Comparison of ENCODE assay signal across 21 cellular contexts in genomic region chr15:48185527-48185926, GRCh38. TPM values are rescaled to one million over a fixed set of nuclear protein-coding genes. Genes with fewer than 3 reads are reported as not detected.
DNase-seq lines count a peak whose midpoint lies in the region; ATAC-seq, FAIRE-seq and TF ChIP-seq lines count a peak whose summit lies in the region.
"Had no signal": no experiment of that assay in that cellular context is flagged by ENCODE, and none has a peak within 500 bp of the region (broad histone marks: within the 10 kb centered on the region; RNA-seq: fewer than 3 reads in every experiment).

No MANE protein-coding gene starts in this region.

- no peaks in the 10 kb centered on the region for H3K9me1 ChIP-seq in IMR-90 (ENCODE audit: insufficient read depth, low read length)
- H3K9me1 ChIP-seq in K562 (ENCODE audit: control insufficient read depth, insufficient read depth, low read length): no peaks in the 10 kb centered on the region

- no peaks in the 10 kb centered on the region for H4K20me1 ChIP-seq in IMR-90 (ENCODE audit: insufficient read depth, low read length)
- H4K20me1 ChIP-seq in K562 (replicated peaks; ENCODE audit: control insufficient read depth, insufficient read depth, low read length): no peaks in the 10 kb centered on the region

- no peak overlapping the region for H3K4me2 ChIP-seq in IMR-90 (ENCODE audit: low read depth, low read length)
- no peak overlapping the region for H3K4me2 ChIP-seq in K562 (ENCODE audit: insufficient read depth, low read length)
- H3K4me2 ChIP-seq: GM23338 had no signal

- in situ Hi-C loops in IMR-90 (cut with MboI; ENCODE audit: low sequenced_read_pairs) (no loop called here), K562 (cut with MboI) (no loop called here), HAP-1 (cut with MboI; ENCODE audit: low sequenced_read_pairs) (no loop called here)

- no peak overlapping the region for H2BK5ac ChIP-seq in IMR-90 (ENCODE audit: low read depth, low read length, poor library complexity, severe bottlenecking)

- H2BK20ac ChIP-seq in IMR-90 (ENCODE audit: low read depth, low read length): no peak overlapping the region

- dilution Hi-C loops in IMR-90 (cut with HindIII; ENCODE audit: low sequenced_read_pairs, unreplicated experiment): no loop called here

- no peak for TF ChIP-seq EP300 in K562 (IDR thresholded peaks at IDR 0.05; ENCODE audit: low read length)

- WGBS in IMR-90 (ENCODE audit: extremely low coverage in 2 of 2, insufficient read length in 1 of 2), 2 experiments: no CpG with 5 or more reads among the region's 3 CpGs
- 0% methylated on average over 3 of the region's 3 CpGs for WGBS in K562 (ENCODE audit: insufficient coverage, low coverage, missing lambda C conversion rate)

- no peak overlapping the region for H3K23ac ChIP-seq in IMR-90 (ENCODE audit: low read depth, low read length)

- H3K79me2 ChIP-seq in K562 (ENCODE audit: control insufficient read depth, insufficient read depth, low read length): no peaks in the 10 kb centered on the region

- H3K9ac ChIP-seq in IMR-90 (ENCODE audit: low read depth, low read length) (no peak overlapping the region), K562 (ENCODE audit: insufficient read depth in 1 of 2, low read depth in 2 of 2, low read length in 2 of 2) (no peak overlapping the region)

- CTCF ChIA-PET in IMR-90 (lab: Yijun Ruan, JAX) (no interaction called here), K562 (lab: Yijun Ruan, JAX; ENCODE audit: low intra/inter-chr PET ratio) (no interaction called here)

- no peaks in the 10 kb centered on the region for H3K36me3 ChIP-seq in IMR-90 (ENCODE audit: control insufficient read depth, insufficient read depth, low read length)
- no peaks in the 10 kb centered on the region for H3K36me3 ChIP-seq in K562 (ENCODE audit: control insufficient read depth, insufficient read depth, low read length)
- no peaks in the 10 kb centered on the region for H3K36me3 ChIP-seq in HAP-1 (replicated peaks)

- TF ChIP-seq POLR2A in IMR-90 (IDR thresholded peaks at IDR 0.05; ENCODE audit: low read depth, low read length) (no peak), K562 (conservative IDR thresholded peaks at IDR 0.05) (no peak)

- no peak overlapping the region for H3K56ac ChIP-seq in IMR-90 (ENCODE audit: extremely low read depth, insufficient read depth, low read length)

- no peaks in the 10 kb centered on the region for H3K79me1 ChIP-seq in IMR-90 (ENCODE audit: low read depth in 1 of 2, low read length in 2 of 2)

- FAIRE-seq in D721Med (lab: Jason Lieb, UNC): peak; percentile 6
- no peak for FAIRE-seq in K562 (lab: Jason Lieb, UNC)
- FAIRE-seq: G401.6, GM12892 had no signal

- DNase-seq in D721Med (ENCODE audit: insufficient read length, low spot score) (no peak), IMR-90 (no peak), K562 (ENCODE audit: extremely low read depth in 1 of 4, low spot score in 3 of 4) (no peak), iris pigment epithelial cell (ENCODE audit: low read depth) (peak; percentile 14), HAP-1 (ENCODE audit: low spot score in 2 of 2) (no peak), NOMO-1 (lab: John Stamatoyannopoulos, UW; ENCODE audit: unreplicated experiment in 2 of 2) (no peak)
- DNase-seq: C1 segment of cervical spinal cord; Calu3; CD4-positive, alpha-beta memory T cell; COR-L47; DMS153; DND-41; H9 had no signal

- no peak overlapping the region for H2BK120ac ChIP-seq in IMR-90 (ENCODE audit: low read depth, low read length)

- H2AK5ac ChIP-seq in IMR-90 (ENCODE audit: low read depth, low read length): no peak overlapping the region

- H2AFZ ChIP-seq in IMR-90 (replicated peaks; ENCODE audit: low read length, poor library complexity) (no peak overlapping the region), K562 (ENCODE audit: low read depth, low read length) (no peak overlapping the region)
- H2AFZ ChIP-seq: GM23338 had no signal

- intact Hi-C loops in IMR-90 (cut with micrococcal nuclease) (no loop called here), K562 (cut with micrococcal nuclease) (no loop called here)

- no peak overlapping the region for H4K5ac ChIP-seq in IMR-90 (ENCODE audit: low read depth, low read length)

- no peak overlapping the region for H2AK9ac ChIP-seq in IMR-90 (replicated peaks; ENCODE audit: low read depth, low read length, poor library complexity)

- no peak overlapping the region for H2BK15ac ChIP-seq in IMR-90 (ENCODE audit: low read depth, low read length)

- H3K4me1 ChIP-seq in IMR-90 (ENCODE audit: control insufficient read depth, insufficient read depth, low read length) (no peaks in the 10 kb centered on the region), K562 (replicated peaks in 1 of 2; ENCODE audit: control insufficient read depth in 2 of 2, insufficient read depth in 2 of 2, low read length in 2 of 2) (no peaks in the 10 kb centered on the region), HAP-1 (no peaks in the 10 kb centered on the region)

- no peaks in the 10 kb centered on the region for H3K9me3 ChIP-seq in IMR-90 (ENCODE audit: control insufficient read depth, insufficient read depth, low read length)
- H3K9me3 ChIP-seq in K562 (replicated peaks; ENCODE audit: control insufficient read depth, insufficient read depth, low read depth, low read length): no peaks in the 10 kb centered on the region
- H3K9me3 ChIP-seq in HAP-1: no peaks in the 10 kb centered on the region

- H3K4me3 ChIP-seq in IMR-90 (ENCODE audit: insufficient read depth, low read depth, low read length) (no peak overlapping the region), K562 (no peak overlapping the region), HAP-1 (no peak overlapping the region)
- H3K4me3 ChIP-seq: GM23338 had no signal

- TF ChIP-seq CTCF in D721Med (IDR thresholded peaks at IDR 0.05; ENCODE audit: insufficient read depth, missing control alignments) (no peak), IMR-90 (conservative IDR thresholded peaks at IDR 0.05; ENCODE audit: low read depth, low read length) (no peak), K562 (IDR thresholded peaks at IDR 0.05 in 2 of 3, conservative IDR thresholded peaks at IDR 0.05 in 1 of 3; ENCODE audit: insufficient read depth in 2 of 3, low read depth in 1 of 3, low read length in 3 of 3) (no peak)

- H3K27me3 ChIP-seq in IMR-90 (ENCODE audit: control insufficient read depth, insufficient read depth, low read length) (0 out of 2 replicates have a peak, but pooled peaks cover 2% of the 10 kb centered on the region), K562 (ENCODE audit: control insufficient read depth in 2 of 2, insufficient read depth in 2 of 2, low read length in 2 of 2) (no peaks in the 10 kb centered on the region), HAP-1 (ENCODE audit: low read depth) (peaks cover 11% of the 10 kb centered on the region; the same call in 1 of the 2 replicates)

- no peak overlapping the region for H4K8ac ChIP-seq in IMR-90 (ENCODE audit: low read depth in 2 of 2, low read length in 2 of 2)

- BruUV-seq in IMR-90 (replicated peaks; lab: Mats Ljungman, UMichigan) (no TSS peak), K562 (replicated peaks; lab: Mats Ljungman, UMichigan) (no TSS peak)

- TF ChIP-seq RAD21 in IMR-90 (IDR thresholded peaks at IDR 0.05; ENCODE audit: low read length) (no peak), K562 (CRISPR knock-in tag; conservative IDR thresholded peaks at IDR 0.05 in 1 of 2, IDR thresholded peaks at IDR 0.05 in 1 of 2) (no peak)

- no peak overlapping the region for H3K27ac ChIP-seq in IMR-90 (ENCODE audit: insufficient read depth, low read length)
- no peak overlapping the region for H3K27ac ChIP-seq in K562 (ENCODE audit: extremely low read depth, low read depth, low read length)

- no peak overlapping the region for H3K4ac ChIP-seq in IMR-90 (ENCODE audit: low read depth, low read length)

- ATAC-seq in IMR-90 (ENCODE audit: low read depth) (no peak), K562 (no peak), GM18498 (IDR thresholded peaks at IDR 0.05; ENCODE audit: unreplicated experiment) (no peak)
- ATAC-seq: GM23338 had no signal

- no peak overlapping the region for H4K91ac ChIP-seq in IMR-90 (ENCODE audit: insufficient read depth, low read depth, low read length)

- H3K18ac ChIP-seq in IMR-90 (ENCODE audit: low read depth, low read length): no peak overlapping the region

- POLR2A ChIA-PET in IMR-90 (lab: Charles Lee; ENCODE audit: unreplicated experiment): no interaction called here
- POLR2A ChIA-PET in K562 (lab: Yijun Ruan, JAX): no interaction called here

- H3K14ac ChIP-seq in IMR-90 (replicated peaks; ENCODE audit: low read depth, low read length): no peak overlapping the region

RNA-seq across cellular contexts. Expression of gene CTXN2, which starts 5.9 kb away (rescaled TPM):
- total RNA-seq in IMR-90 (2012; rRNA removed) (not detected in 2 replicates), K562 (2014; rRNA removed) (not detected in 2 replicates), K562 (2014; rRNA removed; fragmentation: Illumina TruSeq; extraction: Trizol) (not detected in 2 replicates), K562 (2015; rRNA removed; fragmentation: Illumina TruSeq; extraction: Trizol) (not detected in 2 replicates), K562 (2021) (not detected in 2 replicates)
- polyA plus RNA-seq in IMR-90 (2012; rRNA removed) (not detected in 2 replicates), K562 (2011; rRNA removed) (not detected in 2 replicates), K562 (2014; fragmentation: Illumina TruSeq; extraction: Trizol) (not detected in 2 replicates), K562 (2014; fragmentation: Nextera tagmentation; extraction: Ambion mirVana) (not detected), K562 (2014; rRNA removed) (not detected in 2 replicates)
- polyA plus RNA-seq in IMR-90 (2012; cell fraction: cytosol; rRNA removed): not detected in 2 replicates
- polyA plus RNA-seq in IMR-90 (2012; cell fraction: nucleus; rRNA removed; ENCODE audit: low replicate concordance): not detected in 2 replicates
- total RNA-seq in K562 (2011; cell fraction: chromatin; rRNA removed; ENCODE audit: low replicate concordance): not detected in 2 replicates
- total RNA-seq in K562 (2011; cell fraction: nucleolus; rRNA removed): not detected in 2 replicates
- not detected in 2 replicates for total RNA-seq in K562 (2011; cell fraction: nucleoplasm; rRNA removed)
- polyA plus RNA-seq in K562 (2011; cell fraction: cytosol; rRNA removed): not detected in 2 replicates
- polyA plus RNA-seq in K562 (2011; cell fraction: nucleus; rRNA removed): not detected in 2 replicates
- polyA plus RNA-seq in K562 (2012): not detected in 2 replicates
- not detected in 2 replicates for polyA minus RNA-seq in K562 (2011; rRNA and poly(A)+ RNA removed)
- polyA minus RNA-seq in K562 (2011; cell fraction: cytosol; rRNA and poly(A)+ RNA removed): not detected in 2 replicates
- polyA minus RNA-seq in K562 (2011; cell fraction: nucleus; rRNA and poly(A)+ RNA removed): not detected in 2 replicates
- total RNA-seq: A172; A673; Calu3; CD4-positive, alpha-beta memory T cell; GM23338; H4 had no signal
- polyA plus RNA-seq: BJ; CD4-positive, alpha-beta memory T cell had no signal

RNA-seq across cellular contexts. Expression of gene MYEF2, which starts 7.4 kb away (rescaled TPM):
- total RNA-seq in IMR-90 (2012; rRNA removed): 4.5 and 7.5 TPM in 2 replicates
- polyA plus RNA-seq in IMR-90 (2012; rRNA removed): 5.8 and 6.3 TPM in 2 replicates
- polyA plus RNA-seq in IMR-90 (2012; cell fraction: cytosol; rRNA removed): 2.0 and 3.0 TPM in 2 replicates
- 5.7 and 15.3 TPM in 2 replicates for polyA plus RNA-seq in IMR-90 (2012; cell fraction: nucleus; rRNA removed; ENCODE audit: low replicate concordance)
- 1.9 TPM in 1 of 2 replicates, not detected in the other for total RNA-seq in K562 (2011; cell fraction: chromatin; rRNA removed; ENCODE audit: low replicate concordance)
- under 0.01 TPM in 1 of 2 replicates, not detected in the other for total RNA-seq in K562 (2011; cell fraction: nucleolus; rRNA removed)
- total RNA-seq in K562 (2011; cell fraction: nucleoplasm; rRNA removed): 0.53 and 0.73 TPM in 2 replicates
- total RNA-seq in K562 (2014; rRNA removed): 0.08 and 0.09 TPM in 2 replicates
- total RNA-seq in K562 (2014; rRNA removed; fragmentation: Illumina TruSeq; extraction: Trizol): 0.25 and 0.32 TPM in 2 replicates
- total RNA-seq in K562 (2015; rRNA removed; fragmentation: Illumina TruSeq; extraction: Trizol): 0.04 and 0.36 TPM in 2 replicates
- 0.29 and 0.65 TPM in 2 replicates for total RNA-seq in K562 (2021)
- 0.03 and 0.18 TPM in 2 replicates for polyA plus RNA-seq in K562 (2011; rRNA removed)
- not detected in 2 replicates for polyA plus RNA-seq in K562 (2011; cell fraction: cytosol; rRNA removed)
- 0.06 and 0.33 TPM in 2 replicates for polyA plus RNA-seq in K562 (2011; cell fraction: nucleus; rRNA removed)
- polyA plus RNA-seq in K562 (2012): 0.30 and 0.61 TPM in 2 replicates
- polyA plus RNA-seq in K562 (2014; fragmentation: Illumina TruSeq; extraction: Trizol): 0.19 TPM in 1 of 2 replicates, not detected in the other
- polyA plus RNA-seq in K562 (2014; fragmentation: Nextera tagmentation; extraction: Ambion mirVana): under 1 TPM; 0.03 to 0.06 TPM
- 0.82 TPM in 1 of 2 replicates, not detected in the other for polyA plus RNA-seq in K562 (2014; rRNA removed)
- 0.21 TPM in 1 of 2 replicates, not detected in the other for polyA minus RNA-seq in K562 (2011; rRNA and poly(A)+ RNA removed)
- not detected in 2 replicates for polyA minus RNA-seq in K562 (2011; cell fraction: cytosol; rRNA and poly(A)+ RNA removed)
- polyA minus RNA-seq in K562 (2011; cell fraction: nucleus; rRNA and poly(A)+ RNA removed): 0.33 and 0.40 TPM in 2 replicates

RNA-seq across cellular contexts. Expression of gene SLC12A1, which starts 20.6 kb away (rescaled TPM):
- total RNA-seq in IMR-90 (2012; rRNA removed) (not detected in 2 replicates), K562 (2014; rRNA removed) (not detected in 2 replicates), K562 (2014; rRNA removed; fragmentation: Illumina TruSeq; extraction: Trizol) (not detected in 2 replicates), K562 (2015; rRNA removed; fragmentation: Illumina TruSeq; extraction: Trizol) (not detected in 2 replicates), K562 (2021) (not detected in 2 replicates)
- polyA plus RNA-seq in IMR-90 (2012; rRNA removed) (not detected in 2 replicates), K562 (2011; rRNA removed) (not detected in 2 replicates), K562 (2014; fragmentation: Illumina TruSeq; extraction: Trizol) (not detected in 2 replicates), K562 (2014; fragmentation: Nextera tagmentation; extraction: Ambion mirVana) (not detected), K562 (2014; rRNA removed) (not detected in 2 replicates)
- not detected in 2 replicates for polyA plus RNA-seq in IMR-90 (2012; cell fraction: cytosol; rRNA removed)
- not detected in 2 replicates for polyA plus RNA-seq in IMR-90 (2012; cell fraction: nucleus; rRNA removed; ENCODE audit: low replicate concordance)
- total RNA-seq in K562 (2011; cell fraction: chromatin; rRNA removed; ENCODE audit: low replicate concordance): not detected in 2 replicates
- total RNA-seq in K562 (2011; cell fraction: nucleolus; rRNA removed): not detected in 2 replicates
- not detected in 2 replicates for total RNA-seq in K562 (2011; cell fraction: nucleoplasm; rRNA removed)
- polyA plus RNA-seq in K562 (2011; cell fraction: cytosol; rRNA removed): not detected in 2 replicates
- polyA plus RNA-seq in K562 (2011; cell fraction: nucleus; rRNA removed): not detected in 2 replicates
- polyA plus RNA-seq in K562 (2012): not detected in 2 replicates
- not detected in 2 replicates for polyA minus RNA-seq in K562 (2011; rRNA and poly(A)+ RNA removed)
- polyA minus RNA-seq in K562 (2011; cell fraction: cytosol; rRNA and poly(A)+ RNA removed): not detected in 2 replicates
- polyA minus RNA-seq in K562 (2011; cell fraction: nucleus; rRNA and poly(A)+ RNA removed): not detected in 2 replicates
- total RNA-seq: A172; A673; Calu3; CD4-positive, alpha-beta memory T cell; H4 had no signal
- polyA plus RNA-seq: BJ; CD4-positive, alpha-beta memory T cell had no signal
